7 cellular contexts compared by ENCODE assay signal in the genomic region with DNA sequence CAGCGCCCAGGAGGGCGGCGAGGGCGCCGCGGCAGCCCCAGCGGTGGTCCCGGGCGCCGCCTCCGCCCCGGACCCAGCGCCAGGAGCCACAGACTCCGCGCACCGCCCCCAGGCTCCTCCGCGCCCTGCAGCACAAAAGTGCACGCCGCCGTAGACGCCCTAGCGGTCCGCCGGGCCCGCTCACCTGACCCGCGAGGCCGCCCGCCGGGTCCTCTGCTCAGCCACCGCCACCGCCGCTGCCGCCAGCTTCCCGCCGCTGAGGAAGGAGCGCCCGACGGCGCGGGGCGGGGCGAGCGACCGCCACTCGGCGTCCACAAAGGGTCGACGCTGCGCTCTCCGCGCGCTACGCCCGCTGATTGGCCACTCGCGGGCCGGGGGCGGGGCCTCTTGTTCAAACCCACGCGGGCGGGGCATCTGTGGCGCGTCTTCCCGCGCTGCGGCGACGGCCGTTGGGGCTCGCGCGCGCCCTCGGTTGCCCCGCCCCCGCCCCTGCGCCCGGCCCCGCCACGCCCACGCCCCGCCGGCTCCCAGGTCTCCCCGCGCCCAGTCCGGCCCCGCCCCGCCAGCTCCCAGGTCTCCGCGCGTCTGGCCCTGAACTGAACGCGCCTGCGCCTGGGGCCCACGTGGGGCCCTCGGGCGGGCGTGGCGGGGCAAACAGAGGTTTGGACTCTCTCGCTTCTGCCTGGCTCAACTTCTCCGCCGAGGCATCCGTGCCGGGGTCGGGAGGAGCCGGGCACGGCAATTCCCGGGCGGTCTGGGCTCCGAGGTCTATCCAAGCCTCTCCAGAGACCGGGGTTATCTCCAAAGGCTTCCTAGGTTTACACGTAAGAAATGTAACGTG. TPM values are rescaled to one million over a fixed set of nuclear protein-coding genes. Genes with fewer than 3 reads are reported as not detected.
DNase-seq lines count a peak whose midpoint lies in the region; ATAC-seq and TF ChIP-seq lines count a peak whose summit lies in the region.

A gene (minus strand): TSS at position 269 of the 841 bp plus-strand sequence. CDS start 9,154 bp downstream, outside the sequence.

- H3K9me3 ChIP-seq in right cardiac atrium (ENCODE audit: control insufficient read depth, low read length) = no peaks in the 10 kb centered on the region

- H3K27ac ChIP-seq in right cardiac atrium (ENCODE audit: low read length) = peak within 1 kb of the TSS; percentile 72

- ATAC-seq in GM18505 (IDR thresholded peaks at IDR 0.05; ENCODE audit: unreplicated experiment) (peak; percentile 70), HG02943 (IDR thresholded peaks at IDR 0.05; ENCODE audit: low read depth, unreplicated experiment) (peak; percentile 66), right cardiac atrium (peak; percentile 96 to 98)

- peak; percentile 83 for TF ChIP-seq POLR2A in GM18505 (IDR thresholded peaks at IDR 0.05; ENCODE audit: borderline replicate concordance, extremely low read depth, insufficient read depth, insufficient read length)

- under 1% methylated on average over 115 of the region's 115 CpGs for WGBS in right cardiac atrium

- DNase-seq in NCI-H187 (lab: John Stamatoyannopoulos, UW) = peak; percentile 97 to 100
- peak; percentile 73 to 99 (median 95) for DNase-seq in anterior cingulate cortex (lab: John Stamatoyannopoulos, UW)
- DNase-seq in right cardiac atrium = peak; percentile 98 to 99 (median 99)
- peak; percentile 74 for DNase-seq in renal cortical epithelial cell (ENCODE audit: low read depth)

- H3K4me1 ChIP-seq in right cardiac atrium (ENCODE audit: control insufficient read depth, insufficient read depth, low read length) = peaks cover 3% of the 10 kb centered on the region

- no peaks in the 10 kb centered on the region for H3K27me3 ChIP-seq in right cardiac atrium (ENCODE audit: control insufficient read depth, insufficient read depth)

- intact Hi-C loops in T-helper 2 cell treated with Interferon-gamma antibody and Interleukin-4, amounts not matched to agents 100 ng/mL and 5 ng/mL, for 36 hours (cut with micrococcal nuclease) = loop anchor here (1.0 to 10.0 kb wide), 7 partner anchors 24 to 293 kb away; a partner anchor contains a TSS
- intact Hi-C loops in right cardiac atrium (cut with DNase I) = no loop called here

- peak within 1 kb of the TSS; percentile 84 for H3K4me3 ChIP-seq in right cardiac atrium (ENCODE audit: low read length)

RNA-seq across cellular contexts. Expression of the gene that starts here (rescaled TPM):
- 52.6 and 52.7 TPM in 2 replicates for total RNA-seq in T-helper 2 cell treated with Interferon-gamma antibody and Interleukin-4, amounts not matched to agents 100 ng/mL and 5 ng/mL, for 36 hours
- total RNA-seq in right cardiac atrium = 1 to 10 TPM; 2.9 to 3.9 (median 3.3) TPM
- 2.5 TPM for polyA plus RNA-seq in right cardiac atrium
- 8.8 and 43.6 TPM in 2 replicates for total RNA-seq in renal cortical epithelial cell

Comparison
In these comparisons a context has a peak if more than half of its experiments do, and no peak if none do; other contexts are left out.
1. Peak in every context shown above with its lines: DNase-seq, ATAC-seq, H3K4me3 ChIP-seq and H3K27ac ChIP-seq.